In genomic region chr15:90019611-90020010, GRCh38 we compare ENCODE assay signal across 22 cellular contexts. TPM values are rescaled to one million over a fixed set of nuclear protein-coding genes. Genes with fewer than 3 reads are reported as not detected.
DNase-seq lines count a peak whose midpoint lies in the region; ATAC-seq and TF ChIP-seq lines count a peak whose summit lies in the region.
"Had no signal": no experiment of that assay in that cellular context is flagged by ENCODE, and none has a peak within 500 bp of the region (broad histone marks: within the 10 kb centered on the region; RNA-seq: fewer than 3 reads in every experiment).

No MANE protein-coding gene starts in this region.

- no peak overlapping the region for H3K9ac ChIP-seq in colonic mucosa (ENCODE audit: low read depth in 2 of 2, low read length in 2 of 2)
- peak overlapping the region in 1 of 5 donors; percentile 15 for H3K9ac ChIP-seq in subcutaneous abdominal adipose tissue (ENCODE audit: low read length in 5 of 5)

- H3K4me1 ChIP-seq in colonic mucosa: peaks cover 8% of the 10 kb centered on the region
- H3K4me1 ChIP-seq in lower lobe of right lung: peaks cover 55% of the 10 kb centered on the region
- peaks cover 3 to 28% (median 14%) of the 10 kb centered on the region in 5 donors for H3K4me1 ChIP-seq in subcutaneous abdominal adipose tissue (ENCODE audit: control insufficient read depth in 5 of 5, insufficient read depth in 5 of 5, low read length in 5 of 5)

- H3K36me3 ChIP-seq in colonic mucosa (no peaks in the 10 kb centered on the region), lower lobe of right lung (peaks cover 6% of the 10 kb centered on the region), subcutaneous abdominal adipose tissue (ENCODE audit: control insufficient read depth in 5 of 5, insufficient read depth in 5 of 5, low read length in 5 of 5) (no peaks in the 10 kb centered on the region)
- H3K36me3 ChIP-seq: tibial artery had no signal

- CTCF ChIA-PET in activated CD4-positive, alpha-beta memory T cell treated with anti-CD3 and anti-CD28 coated beads for 36 hours (lab: Charles Lee): no interaction called here
- CTCF ChIA-PET in activated CD4-positive, alpha-beta memory T cell treated with anti-CD3 and anti-CD28 coated beads, Interleukin-2, amount 10 ng/mL, durations not matched to agents 7 days and 5 days (lab: Charles Lee): no interaction called here

- no peaks in the 10 kb centered on the region for H3K9me3 Mint-ChIP-seq in activated CD4-positive, alpha-beta memory T cell treated with anti-CD3 and anti-CD28 coated beads for 36 hours
- no peaks in the 10 kb centered on the region for H3K9me3 Mint-ChIP-seq in activated CD4-positive, alpha-beta memory T cell treated with anti-CD3 and anti-CD28 coated beads, Interleukin-2, amount 10 ng/mL, durations not matched to agents 7 days and 5 days
- H3K9me3 Mint-ChIP-seq in activated T-helper 17 cell treated with anti-CD3 and anti-CD28 coated beads, Interleukin-2, amount 50 U/mL, for 72 hours: no peaks in the 10 kb centered on the region
- H3K9me3 Mint-ChIP-seq: activated naive CD8-positive, alpha-beta T cell treated with anti-CD3 and anti-CD28 coated beads, Interleukin-2, amount 50 U/mL, for 24 hours; CD4-positive, alpha-beta T cell; nephron progenitor cell had no signal

- DNase-seq in activated CD4-positive, alpha-beta memory T cell treated with anti-CD3 and anti-CD28 coated beads for 36 hours: peak; percentile 4
- DNase-seq in activated CD4-positive, alpha-beta memory T cell treated with anti-CD3 and anti-CD28 coated beads, Interleukin-2, amount 10 ng/mL, durations not matched to agents 7 days and 5 days: no peak
- DNase-seq in colonic mucosa (no peak), lower lobe of right lung (no peak), NCI-H226 (no peak)
- DNase-seq: activated CD4-positive, alpha-beta T cell treated with anti-CD3 and anti-CD28 coated beads for 36 hours; activated naive CD8-positive, alpha-beta T cell treated with anti-CD3 and anti-CD28 coated beads, Interleukin-2, amount 50 U/mL, for 24 hours; activated T-cell treated with anti-CD3 and anti-CD28 coated beads, Interleukin-2, amount 50 U/mL, for 48 hours; CD4-positive, alpha-beta T cell; DMS79 treated with DMSO at 0.1 percent for 48 hours; left cardiac atrium; NCI-H187 treated with DMSO at 0.1 percent for 48 hours; NCI-H446 treated with DMSO at 0.1 percent for 48 hours; nephron progenitor cell; retina; SIG-M5; stimulated activated CD4-positive, alpha-beta T cell treated with anti-CD3 and anti-CD28 coated beads, Interleukin-2, amount 100 ng/mL, for 24 hours had no signal

- H3K27ac ChIP-seq in colonic mucosa (peak overlapping the region; percentile 54), lower lobe of right lung (peak overlapping the region; percentile 78), subcutaneous abdominal adipose tissue (ENCODE audit: low read depth, low read length) (peak overlapping the region; percentile 70)
- H3K27ac ChIP-seq: 22Rv1, tibial artery had no signal

- H3K4me3 Mint-ChIP-seq in activated CD4-positive, alpha-beta memory T cell treated with anti-CD3 and anti-CD28 coated beads for 36 hours: no peak overlapping the region
- no peak overlapping the region for H3K4me3 Mint-ChIP-seq in activated CD4-positive, alpha-beta memory T cell treated with anti-CD3 and anti-CD28 coated beads, Interleukin-2, amount 10 ng/mL, durations not matched to agents 7 days and 5 days
- no peak overlapping the region for H3K4me3 Mint-ChIP-seq in activated T-helper 17 cell treated with anti-CD3 and anti-CD28 coated beads, Interleukin-2, amount 50 U/mL, for 72 hours
- H3K4me3 Mint-ChIP-seq: activated CD4-positive, alpha-beta T cell treated with anti-CD3 and anti-CD28 coated beads for 36 hours; activated naive CD8-positive, alpha-beta T cell treated with anti-CD3 and anti-CD28 coated beads, Interleukin-2, amount 50 U/mL, for 24 hours; CD4-positive, alpha-beta T cell; nephron progenitor cell had no signal

- TF ChIP-seq CTCF in colonic mucosa (IDR thresholded peaks at IDR 0.05) (no peak), lower lobe of right lung (IDR thresholded peaks at IDR 0.05) (no peak)

- POLR2A ChIA-PET in activated CD4-positive, alpha-beta memory T cell treated with anti-CD3 and anti-CD28 coated beads for 36 hours (lab: Charles Lee): no interaction called here
- POLR2A ChIA-PET in activated CD4-positive, alpha-beta memory T cell treated with anti-CD3 and anti-CD28 coated beads, Interleukin-2, amount 10 ng/mL, durations not matched to agents 7 days and 5 days (lab: Charles Lee): interaction anchor here (0.7 kb wide), 1 partner anchor 181 kb away, joined by 3 read pairs; the partner anchor contains the start of gene SEMA4B

- H3K4me1 Mint-ChIP-seq in activated CD4-positive, alpha-beta memory T cell treated with anti-CD3 and anti-CD28 coated beads for 36 hours (ENCODE audit: low read depth): peaks cover 39% of the 10 kb centered on the region
- H3K4me1 Mint-ChIP-seq in activated CD4-positive, alpha-beta memory T cell treated with anti-CD3 and anti-CD28 coated beads, Interleukin-2, amount 10 ng/mL, durations not matched to agents 7 days and 5 days: peaks cover 36% of the 10 kb centered on the region
- H3K4me1 Mint-ChIP-seq in activated T-helper 17 cell treated with anti-CD3 and anti-CD28 coated beads, Interleukin-2, amount 50 U/mL, for 72 hours: no peaks in the 10 kb centered on the region

- H3K4me3 ChIP-seq in colonic mucosa (no peak overlapping the region), lower lobe of right lung (no peak overlapping the region), subcutaneous abdominal adipose tissue (ENCODE audit: low read depth in 1 of 5, low read length in 5 of 5) (no peak overlapping the region)
- H3K4me3 ChIP-seq: tibial artery had no signal

- H3K9me3 ChIP-seq in colonic mucosa: no peaks in the 10 kb centered on the region
- H3K9me3 ChIP-seq in lower lobe of right lung: no peaks in the 10 kb centered on the region
- no peaks in the 10 kb centered on the region for H3K9me3 ChIP-seq in subcutaneous abdominal adipose tissue (ENCODE audit: control insufficient read depth in 5 of 5, low read length in 5 of 5)
- H3K9me3 ChIP-seq: tibial artery had no signal

- no peak overlapping the region for H3K27ac Mint-ChIP-seq in activated CD4-positive, alpha-beta memory T cell treated with anti-CD3 and anti-CD28 coated beads for 36 hours
- no peak overlapping the region for H3K27ac Mint-ChIP-seq in activated CD4-positive, alpha-beta memory T cell treated with anti-CD3 and anti-CD28 coated beads, Interleukin-2, amount 10 ng/mL, durations not matched to agents 7 days and 5 days
- H3K27ac Mint-ChIP-seq in activated T-helper 17 cell treated with anti-CD3 and anti-CD28 coated beads, Interleukin-2, amount 50 U/mL, for 72 hours: no peak overlapping the region
- H3K27ac Mint-ChIP-seq: activated CD4-positive, alpha-beta T cell treated with anti-CD3 and anti-CD28 coated beads for 36 hours; activated naive CD8-positive, alpha-beta T cell treated with anti-CD3 and anti-CD28 coated beads, Interleukin-2, amount 50 U/mL, for 24 hours; CD4-positive, alpha-beta T cell; nephron progenitor cell had no signal

- no peaks in the 10 kb centered on the region for H3K27me3 Mint-ChIP-seq in activated CD4-positive, alpha-beta memory T cell treated with anti-CD3 and anti-CD28 coated beads for 36 hours
- no peaks in the 10 kb centered on the region for H3K27me3 Mint-ChIP-seq in activated CD4-positive, alpha-beta memory T cell treated with anti-CD3 and anti-CD28 coated beads, Interleukin-2, amount 10 ng/mL, durations not matched to agents 7 days and 5 days
- H3K27me3 Mint-ChIP-seq in activated T-helper 17 cell treated with anti-CD3 and anti-CD28 coated beads, Interleukin-2, amount 50 U/mL, for 72 hours: no peaks in the 10 kb centered on the region
- H3K27me3 Mint-ChIP-seq: activated CD4-positive, alpha-beta T cell treated with anti-CD3 and anti-CD28 coated beads for 36 hours; activated naive CD8-positive, alpha-beta T cell treated with anti-CD3 and anti-CD28 coated beads, Interleukin-2, amount 50 U/mL, for 24 hours; CD4-positive, alpha-beta T cell had no signal

- no peaks in the 10 kb centered on the region for H3K36me3 Mint-ChIP-seq in activated CD4-positive, alpha-beta memory T cell treated with anti-CD3 and anti-CD28 coated beads for 36 hours
- peaks cover 15% of the 10 kb centered on the region for H3K36me3 Mint-ChIP-seq in activated CD4-positive, alpha-beta memory T cell treated with anti-CD3 and anti-CD28 coated beads, Interleukin-2, amount 10 ng/mL, durations not matched to agents 7 days and 5 days (ENCODE audit: low read depth)
- no peaks in the 10 kb centered on the region for H3K36me3 Mint-ChIP-seq in activated T-helper 17 cell treated with anti-CD3 and anti-CD28 coated beads, Interleukin-2, amount 50 U/mL, for 72 hours (ENCODE audit: low read depth)

- ATAC-seq in lower lobe of right lung (no peak), GM18867 (IDR thresholded peaks at IDR 0.05; ENCODE audit: unreplicated experiment) (no peak)
- no peak for ATAC-seq in activated T-helper 17 cell treated with anti-CD3 and anti-CD28 coated beads, Interleukin-2, amount 50 U/mL, for 72 hours (replicated peaks)
- ATAC-seq: activated CD4-positive, alpha-beta T cell treated with anti-CD3 and anti-CD28 coated beads for 36 hours; activated naive CD8-positive, alpha-beta T cell treated with anti-CD3 and anti-CD28 coated beads, Interleukin-2, amount 50 U/mL, for 24 hours had no signal

- H3K27me3 ChIP-seq in colonic mucosa (no peaks in the 10 kb centered on the region), lower lobe of right lung (ENCODE audit: low read depth) (no peaks in the 10 kb centered on the region), subcutaneous abdominal adipose tissue (ENCODE audit: control insufficient read depth in 5 of 5, insufficient read depth in 4 of 5, low read length in 5 of 5) (no peaks in the 10 kb centered on the region)
- H3K27me3 ChIP-seq: tibial artery had no signal

- intact Hi-C loops in activated CD4-positive, alpha-beta memory T cell treated with anti-CD3 and anti-CD28 coated beads for 36 hours (cut with micrococcal nuclease): no loop called here
- intact Hi-C loops in colonic mucosa (cut with DNase I): no loop called here
- intact Hi-C loops in lower lobe of right lung (cut with DNase I): no loop called here

RNA-seq across cellular contexts. Expression of gene ZNF710, which starts 18.5 kb away (rescaled TPM):
- 10 to 100 TPM; 27.0 to 28.5 TPM for total RNA-seq in activated CD4-positive, alpha-beta memory T cell treated with anti-CD3 and anti-CD28 coated beads for 36 hours
- total RNA-seq in activated CD4-positive, alpha-beta memory T cell treated with anti-CD3 and anti-CD28 coated beads, Interleukin-2, amount 10 ng/mL, durations not matched to agents 7 days and 5 days: 10 to 100 TPM; 19.4 to 20.7 TPM
- total RNA-seq in colonic mucosa (10 to 100 TPM; 35.0 to 43.7 TPM), lower lobe of right lung (50.7 TPM)
- 10 to 100 TPM; 12.2 to 15.4 TPM for total RNA-seq in activated T-helper 17 cell treated with anti-CD3 and anti-CD28 coated beads, Interleukin-2, amount 50 U/mL, for 72 hours
